In genomic region chr2:139454251-139454650, GRCh38 we compare ENCODE assay signal across 30 cellular contexts.
"Had no signal": no experiment of that assay in that cellular context is flagged by ENCODE, and none has a peak within 500 bp of the region (broad histone marks: within the 10 kb centered on the region; RNA-seq: fewer than 3 reads in every experiment).

No MANE protein-coding gene starts in this region.

- H3K36me3 ChIP-seq: SJCRH30 had no signal

- ATAC-seq: Panc1, Right ventricle myocardium inferior had no signal

- DNase-seq: Karpas-422, KBM-7, MM.1S, MV-4-11, NCI-H1092, NCI-H1105, NCI-H1417 treated with DMSO at 0.1 percent for 48 hours, NCI-H1436 treated with DMSO at 0.1 percent for 48 hours, NCI-H1694 treated with DMSO at 0.1 percent for 48 hours, NCI-H187 treated with DMSO at 0.1 percent for 48 hours, NCI-H2029, NCI-H2081, NCI-H2171 treated with DMSO at 0.1 percent for 48 hours, NCI-H2227 treated with DMSO at 0.1 percent for 48 hours, NCI-H345, NCI-H446, NCI-H510A treated with DMSO at 0.1 percent for 48 hours, NCI-H524 treated with DMSO at 0.1 percent for 48 hours, NCI-H526 treated with DMSO at 0.1 percent for 48 hours, NCI-H774, PC-9, SHP77, SIG-M5, SJCRH30, SW 1271 had no signal

- H3K9me3 ChIP-seq: SJCRH30 had no signal

- H3K4me3 ChIP-seq: PC-9, SJCRH30, SK-N-MC had no signal

- H2AFZ ChIP-seq: PC-9 had no signal

- H3K27me3 ChIP-seq: SJCRH30 had no signal

- H3K27ac ChIP-seq: KMS-11, PC-9, RWPE1, SJCRH30, SK-N-MC had no signal

- H3K4me2 ChIP-seq: KMS-11, PC-9 had no signal

- H3K4me1 ChIP-seq: SJCRH30 had no signal

- H3K9ac ChIP-seq: KMS-11 had no signal
